Comparison of ENCODE assay signal across 17 cellular contexts in genomic region chr21:46124926-46125845, GRCh38. TPM values are rescaled to one million over a fixed set of nuclear protein-coding genes. Genes with fewer than 3 reads are reported as not detected.
DNase-seq lines count a peak whose midpoint lies in the region; ATAC-seq and TF ChIP-seq lines count a peak whose summit lies in the region.
"Had no signal": no experiment of that assay in that cellular context is flagged by ENCODE, and none has a peak within 500 bp of the region (broad histone marks: within the 10 kb centered on the region; RNA-seq: fewer than 3 reads in every experiment).

No MANE protein-coding gene starts in this region.

- H3K9me3 Mint-ChIP-seq in activated CD4-positive, alpha-beta T cell treated with anti-CD3 and anti-CD28 coated beads for 36 hours (ENCODE audit: low read depth): no peaks in the 10 kb centered on the region
- no peaks in the 10 kb centered on the region for H3K9me3 Mint-ChIP-seq in activated CD4-positive, alpha-beta T cell treated with anti-CD3 and anti-CD28 coated beads, Interleukin-2, amount 10 ng/mL, durations not matched to agents 7 days and 5 days
- no peaks in the 10 kb centered on the region for H3K9me3 Mint-ChIP-seq in progenitor cell of endocrine pancreas (ENCODE audit: low read depth)
- H3K9me3 Mint-ChIP-seq: activated CD4-positive, alpha-beta memory T cell treated with anti-CD3 and anti-CD28 coated beads for 36 hours had no signal

- H3K4me2 ChIP-seq in hepatocyte: no peak overlapping the region
- no peak overlapping the region for H3K4me2 ChIP-seq in OCI-LY7 (ENCODE audit: low read length)

- H3K27me3 ChIP-seq in MG63: no peaks in the 10 kb centered on the region
- no peaks in the 10 kb centered on the region for H3K27me3 ChIP-seq in hepatocyte

- H3K9me2 ChIP-seq in hepatocyte (replicated peaks; ENCODE audit: insufficient read depth): no peaks in the 10 kb centered on the region
- H3K9me2 ChIP-seq in OCI-LY7 (ENCODE audit: insufficient read depth, low read length): no peaks in the 10 kb centered on the region

- H3K27me3 Mint-ChIP-seq in activated CD4-positive, alpha-beta T cell treated with anti-CD3 and anti-CD28 coated beads for 36 hours: no peaks in the 10 kb centered on the region
- H3K27me3 Mint-ChIP-seq in activated CD4-positive, alpha-beta T cell treated with anti-CD3 and anti-CD28 coated beads, Interleukin-2, amount 10 ng/mL, durations not matched to agents 7 days and 5 days: no peaks in the 10 kb centered on the region
- no peaks in the 10 kb centered on the region for H3K27me3 Mint-ChIP-seq in progenitor cell of endocrine pancreas
- H3K27me3 Mint-ChIP-seq: activated CD4-positive, alpha-beta memory T cell treated with anti-CD3 and anti-CD28 coated beads for 36 hours had no signal

- no peak overlapping the region for H3K27ac Mint-ChIP-seq in activated CD4-positive, alpha-beta T cell treated with anti-CD3 and anti-CD28 coated beads for 36 hours
- H3K27ac Mint-ChIP-seq in activated CD4-positive, alpha-beta T cell treated with anti-CD3 and anti-CD28 coated beads, Interleukin-2, amount 10 ng/mL, durations not matched to agents 7 days and 5 days: no peak overlapping the region
- no peak overlapping the region for H3K27ac Mint-ChIP-seq in progenitor cell of endocrine pancreas
- H3K27ac Mint-ChIP-seq: activated CD4-positive, alpha-beta memory T cell treated with anti-CD3 and anti-CD28 coated beads for 36 hours had no signal

- 92% methylated on average over 32 of the region's 49 CpGs for WGBS in hepatocyte (ENCODE audit: low lambda C conversion rate, missing lambda C conversion rate)

- no peaks in the 10 kb centered on the region for H3K36me3 Mint-ChIP-seq in activated CD4-positive, alpha-beta T cell treated with anti-CD3 and anti-CD28 coated beads for 36 hours (ENCODE audit: low read depth)
- H3K36me3 Mint-ChIP-seq in activated CD4-positive, alpha-beta T cell treated with anti-CD3 and anti-CD28 coated beads, Interleukin-2, amount 10 ng/mL, durations not matched to agents 7 days and 5 days (ENCODE audit: low read depth): no peaks in the 10 kb centered on the region
- H3K36me3 Mint-ChIP-seq in progenitor cell of endocrine pancreas (ENCODE audit: insufficient read depth): no peaks in the 10 kb centered on the region
- H3K36me3 Mint-ChIP-seq: activated CD4-positive, alpha-beta memory T cell treated with anti-CD3 and anti-CD28 coated beads for 36 hours had no signal

- H3K27ac ChIP-seq in hepatocyte: no peak overlapping the region
- H3K27ac ChIP-seq in OCI-LY7 (ENCODE audit: low read depth, low read length, poor library complexity, severe bottlenecking): no peak overlapping the region

- H3K4me1 Mint-ChIP-seq in activated CD4-positive, alpha-beta T cell treated with anti-CD3 and anti-CD28 coated beads for 36 hours: no peaks in the 10 kb centered on the region
- H3K4me1 Mint-ChIP-seq in activated CD4-positive, alpha-beta T cell treated with anti-CD3 and anti-CD28 coated beads, Interleukin-2, amount 10 ng/mL, durations not matched to agents 7 days and 5 days: no peaks in the 10 kb centered on the region
- H3K4me1 Mint-ChIP-seq in progenitor cell of endocrine pancreas (ENCODE audit: low read depth): no peaks in the 10 kb centered on the region

- H3K9me3 ChIP-seq in MG63 (no peaks in the 10 kb centered on the region), hepatocyte (ENCODE audit: low read depth) (no peaks in the 10 kb centered on the region), OCI-LY7 (ENCODE audit: low read length) (no peaks in the 10 kb centered on the region)
- H3K9me3 ChIP-seq: Caco-2 had no signal

- BruUV-seq in OCI-LY7 (replicated peaks; lab: Mats Ljungman, UMichigan): no TSS peak

- no peak overlapping the region for H3K4me3 ChIP-seq in MG63
- no peak overlapping the region for H3K4me3 ChIP-seq in hepatocyte
- H3K4me3 ChIP-seq in OCI-LY7 (ENCODE audit: low read depth, low read length, poor library complexity, severe bottlenecking): no peak overlapping the region

- no peak for TF ChIP-seq CTCF in progenitor cell of endocrine pancreas (IDR thresholded peaks at IDR 0.05; ENCODE audit: unreplicated experiment)
- TF ChIP-seq CTCF in hepatocyte (IDR thresholded peaks at IDR 0.05; ENCODE audit: poor library complexity): no peak
- no peak for TF ChIP-seq CTCF in OCI-LY7 (conservative IDR thresholded peaks at IDR 0.05; ENCODE audit: low read length)

- no peaks in the 10 kb centered on the region for H3K79me2 ChIP-seq in hepatocyte
- H3K79me2 ChIP-seq in OCI-LY7 (ENCODE audit: insufficient read depth, low read depth, low read length): no peaks in the 10 kb centered on the region

- no peak overlapping the region for H3K4me3 Mint-ChIP-seq in activated CD4-positive, alpha-beta T cell treated with anti-CD3 and anti-CD28 coated beads for 36 hours
- H3K4me3 Mint-ChIP-seq in activated CD4-positive, alpha-beta T cell treated with anti-CD3 and anti-CD28 coated beads, Interleukin-2, amount 10 ng/mL, durations not matched to agents 7 days and 5 days: no peak overlapping the region
- no peak overlapping the region for H3K4me3 Mint-ChIP-seq in progenitor cell of endocrine pancreas (ENCODE audit: low read depth)
- H3K4me3 Mint-ChIP-seq: activated CD4-positive, alpha-beta memory T cell treated with anti-CD3 and anti-CD28 coated beads for 36 hours had no signal

- CTCF ChIA-PET in activated CD4-positive, alpha-beta T cell treated with anti-CD3 and anti-CD28 coated beads for 36 hours (lab: Charles Lee): interaction anchor here (0.6 kb wide), 1 partner anchor 429 kb away, joined by 3 read pairs; no protein-coding TSS in a partner anchor
- CTCF ChIA-PET in activated CD4-positive, alpha-beta T cell treated with anti-CD3 and anti-CD28 coated beads, Interleukin-2, amount 10 ng/mL, durations not matched to agents 7 days and 5 days (lab: Charles Lee): no interaction called here
- CTCF ChIA-PET in OCI-LY7 (lab: Charles Lee; ENCODE audit: unreplicated experiment): no interaction called here

- H4K20me1 ChIP-seq in hepatocyte (ENCODE audit: insufficient read depth, poor library complexity, severe bottlenecking) (no peaks in the 10 kb centered on the region), OCI-LY7 (ENCODE audit: insufficient read depth, low read length) (no peaks in the 10 kb centered on the region)

- peak; percentile 2 for DNase-seq in activated CD4-positive, alpha-beta T cell treated with anti-CD3 and anti-CD28 coated beads for 36 hours
- DNase-seq in activated CD4-positive, alpha-beta T cell treated with anti-CD3 and anti-CD28 coated beads, Interleukin-2, amount 10 ng/mL, durations not matched to agents 7 days and 5 days: no peak
- DNase-seq in MG63: peak; percentile 10
- DNase-seq in iPS-NIHi11 (ENCODE audit: low spot score): peak; percentile 10
- DNase-seq in progenitor cell of endocrine pancreas (ENCODE audit: low spot score, unreplicated experiment): peak; percentile 8
- DNase-seq in hepatocyte (ENCODE audit: low spot score): no peak
- no peak for DNase-seq in GF-D8 (lab: John Stamatoyannopoulos, UW)
- no peak for DNase-seq in OCI-LY7 (ENCODE audit: low spot score)
- DNase-seq: activated CD4-positive, alpha-beta memory T cell treated with anti-CD3 and anti-CD28 coated beads for 36 hours; foreskin fibroblast; NCI-H1105 treated with DMSO at 0.1 percent for 48 hours; NCI-H345; PC-3 had no signal

- no peak for ATAC-seq in activated CD4-positive, alpha-beta T cell treated with anti-CD3 and anti-CD28 coated beads for 36 hours
- ATAC-seq: PC-3 had no signal

- H2AFZ ChIP-seq in hepatocyte (no peak overlapping the region), OCI-LY7 (ENCODE audit: low read length) (no peak overlapping the region)

- peaks cover 97% of the 10 kb centered on the region for H3K36me3 ChIP-seq in MG63
- H3K36me3 ChIP-seq in hepatocyte (replicated peaks; ENCODE audit: insufficient read depth, low read depth): no peaks in the 10 kb centered on the region
- H3K36me3 ChIP-seq in OCI-LY7 (ENCODE audit: insufficient read depth, low read length): no peaks in the 10 kb centered on the region

- POLR2A ChIA-PET in activated CD4-positive, alpha-beta T cell treated with anti-CD3 and anti-CD28 coated beads for 36 hours (lab: Charles Lee): no interaction called here
- POLR2A ChIA-PET in activated CD4-positive, alpha-beta T cell treated with anti-CD3 and anti-CD28 coated beads, Interleukin-2, amount 10 ng/mL, durations not matched to agents 7 days and 5 days (lab: Charles Lee): no interaction called here
- POLR2A ChIA-PET in OCI-LY7 (lab: Charles Lee): no interaction called here

- peaks cover 8% of the 10 kb centered on the region for H3K4me1 ChIP-seq in hepatocyte (ENCODE audit: insufficient read depth)
- H3K4me1 ChIP-seq in OCI-LY7 (ENCODE audit: insufficient read depth, low read length, poor library complexity, severe bottlenecking): no peaks in the 10 kb centered on the region
- H3K4me1 ChIP-seq: Caco-2 had no signal

- intact Hi-C loops in activated CD4-positive, alpha-beta T cell treated with anti-CD3 and anti-CD28 coated beads for 36 hours (cut with DNase I, micrococcal nuclease): no loop called here
- intact Hi-C loops in OCI-LY7 (cut with micrococcal nuclease; ENCODE audit: unreplicated experiment): no loop called here

RNA-seq across cellular contexts. Expression of gene COL6A2, which starts 27.3 kb away (rescaled TPM):
- 1 to 10 TPM; 3.3 to 3.4 TPM for total RNA-seq in activated CD4-positive, alpha-beta T cell treated with anti-CD3 and anti-CD28 coated beads for 36 hours
- total RNA-seq in activated CD4-positive, alpha-beta T cell treated with anti-CD3 and anti-CD28 coated beads, Interleukin-2, amount 10 ng/mL, durations not matched to agents 7 days and 5 days: 1 to 10 TPM; 2.3 to 2.5 TPM
- 949 and 1,198 TPM in 2 replicates for total RNA-seq in MG63 (2014; rRNA removed; shearing (Covaris generic); ENCODE audit: low replicate concordance)
- total RNA-seq in progenitor cell of endocrine pancreas (32.0 and 38.6 TPM in 2 replicates), hepatocyte (389 and 509 TPM in 2 replicates), OCI-LY7 (2022) (not detected in 2 replicates)
- polyA plus RNA-seq in hepatocyte: 832 and 940 TPM in 2 replicates
- 0.13 TPM in 1 of 2 replicates, not detected in the other for total RNA-seq in OCI-LY7 (2014; rRNA removed; shearing (Covaris generic))
- polyA plus RNA-seq: neural cell had no signal

RNA-seq across cellular contexts. Expression of gene FTCD, which starts 30.2 kb away (rescaled TPM):
- total RNA-seq in activated CD4-positive, alpha-beta T cell treated with anti-CD3 and anti-CD28 coated beads for 36 hours: under 1 TPM; 0.16 to 0.23 TPM
- not detected for total RNA-seq in activated CD4-positive, alpha-beta T cell treated with anti-CD3 and anti-CD28 coated beads, Interleukin-2, amount 10 ng/mL, durations not matched to agents 7 days and 5 days
- total RNA-seq in MG63 (2014; rRNA removed; shearing (Covaris generic); ENCODE audit: low replicate concordance): not detected in 2 replicates
- total RNA-seq in progenitor cell of endocrine pancreas (48.4 and 49.3 TPM in 2 replicates), hepatocyte (25.8 and 27.5 TPM in 2 replicates), OCI-LY7 (2022) (0.41 and 1.1 TPM in 2 replicates)
- polyA plus RNA-seq in hepatocyte: 60.9 and 76.8 TPM in 2 replicates
- 0.06 and 0.21 TPM in 2 replicates for total RNA-seq in OCI-LY7 (2014; rRNA removed; shearing (Covaris generic))
- total RNA-seq: dermis microvascular lymphatic vessel endothelial cell; T-helper 1 cell treated with Interleukin-12 subunit alpha and Interleukin-12 subunit beta and Interleukin-4 antibody, amounts not matched to agents 30 ng/mL and 1 ng/mL, for 36 hours had no signal

RNA-seq across cellular contexts. Expression of gene SPATC1L, which starts 59.1 kb away (rescaled TPM):
- 10 to 100 TPM in 1 of 2 experiments, 1 to 10 TPM in 1; 8.1 to 13.0 TPM for total RNA-seq in activated CD4-positive, alpha-beta T cell treated with anti-CD3 and anti-CD28 coated beads for 36 hours
- total RNA-seq in activated CD4-positive, alpha-beta T cell treated with anti-CD3 and anti-CD28 coated beads, Interleukin-2, amount 10 ng/mL, durations not matched to agents 7 days and 5 days: 1 to 10 TPM; 6.1 to 6.3 TPM
- 2.0 and 2.4 TPM in 2 replicates for total RNA-seq in MG63 (2014; rRNA removed; shearing (Covaris generic); ENCODE audit: low replicate concordance)
- total RNA-seq in progenitor cell of endocrine pancreas (31.4 and 32.8 TPM in 2 replicates), hepatocyte (8.3 and 10.1 TPM in 2 replicates), OCI-LY7 (2022) (8.3 and 10.4 TPM in 2 replicates)
- 24.2 and 29.9 TPM in 2 replicates for polyA plus RNA-seq in hepatocyte
- total RNA-seq in OCI-LY7 (2014; rRNA removed; shearing (Covaris generic)): 2.0 and 4.7 TPM in 2 replicates

Comparison
In these comparisons a context has a peak if more than half of its experiments do, and no peak if none do; other contexts are left out.
1. DNase-seq: peak in activated CD4-positive, alpha-beta T cell treated with anti-CD3 and anti-CD28 coated beads for 36 hours (single experiment), MG63 (single experiment), iPS-NIHi11 (single experiment) and progenitor cell of endocrine pancreas (single experiment); none in activated CD4-positive, alpha-beta T cell treated with anti-CD3 and anti-CD28 coated beads, Interleukin-2, amount 10 ng/mL, durations not matched to agents 7 days and 5 days (single experiment), hepatocyte (single experiment), GF-D8 (single experiment) and OCI-LY7 (single experiment).
2. RNA of gene FTCD, which starts 30.2 kb away (total RNA-seq): 48.4 to 49.3 TPM in progenitor cell of endocrine pancreas and 25.8 to 27.5 TPM in hepatocyte; 0.06 to 1.1 TPM in OCI-LY7, 0.16 to 0.23 TPM in activated CD4-positive, alpha-beta T cell treated with anti-CD3 and anti-CD28 coated beads for 36 hours, not detected in activated CD4-positive, alpha-beta T cell treated with anti-CD3 and anti-CD28 coated beads, Interleukin-2, amount 10 ng/mL, durations not matched to agents 7 days and 5 days and not detected in MG63; every median in the first group is over 10 times any median in the second.